8 cellular contexts compared by ENCODE assay signal in genomic region chr4:1247811-1248261, GRCh38. TPM values are rescaled to one million over a fixed set of nuclear protein-coding genes. Genes with fewer than 3 reads are reported as not detected.
A peak's percentile ranks its signal among the peaks of the same experiment; 100 is the strongest.
DNase-seq lines count a peak whose midpoint lies in the region; ATAC-seq and TF ChIP-seq lines count a peak whose summit lies in the region.

No MANE protein-coding gene starts in this region.

- ATAC-seq in GM18517 (IDR thresholded peaks at IDR 0.05; ENCODE audit: unreplicated experiment), result peak; percentile 14
- ATAC-seq in HG02973 (IDR thresholded peaks at IDR 0.05; ENCODE audit: unreplicated experiment), result peak; percentile 13
- ATAC-seq in activated CD8-positive, alpha-beta T cell treated with anti-CD3 and anti-CD28 coated beads, Interleukin-2, amount 10 ng/mL, durations not matched to agents 7 days and 5 days, result peak; percentile 49
- no peak for ATAC-seq in HG03135 (IDR thresholded peaks at IDR 0.05; ENCODE audit: unreplicated experiment)

- peak overlapping the region; percentile 74 to 96 for H3K4me3 ChIP-seq in right atrium auricular region
- peak overlapping the region; percentile 80 to 81 (median 81) for H3K4me3 ChIP-seq in skeletal muscle tissue (ENCODE audit: low read length in 3 of 3)

- no peaks in the 10 kb centered on the region for H3K27me3 Mint-ChIP-seq in activated CD8-positive, alpha-beta T cell treated with anti-CD3 and anti-CD28 coated beads, Interleukin-2, amount 10 ng/mL, durations not matched to agents 7 days and 5 days (ENCODE audit: low read depth)

- no peaks in the 10 kb centered on the region for H3K36me3 ChIP-seq in right atrium auricular region
- peaks cover 4 to 9% (median 6%) of the 10 kb centered on the region in 3 donors for H3K36me3 ChIP-seq in skeletal muscle tissue (ENCODE audit: control insufficient read depth in 3 of 3, insufficient read depth in 3 of 3, low read length in 3 of 3)

- H3K4me1 ChIP-seq in right atrium auricular region (peaks cover 0 to 67% of the 10 kb centered on the region in 2 donors), skeletal muscle tissue (ENCODE audit: control insufficient read depth in 3 of 3, insufficient read depth in 3 of 3, low read length in 3 of 3) (peaks cover 67 to 78% (median 70%) of the 10 kb centered on the region in 3 donors)

- H3K4me1 Mint-ChIP-seq in activated CD8-positive, alpha-beta T cell treated with anti-CD3 and anti-CD28 coated beads, Interleukin-2, amount 10 ng/mL, durations not matched to agents 7 days and 5 days (ENCODE audit: low read depth), result peaks cover 63% of the 10 kb centered on the region

- H3K9me3 Mint-ChIP-seq in activated CD8-positive, alpha-beta T cell treated with anti-CD3 and anti-CD28 coated beads, Interleukin-2, amount 10 ng/mL, durations not matched to agents 7 days and 5 days (ENCODE audit: insufficient read depth), result peaks cover 4% of the 10 kb centered on the region

- peak overlapping the region; percentile 95 for H3K27ac Mint-ChIP-seq in activated CD8-positive, alpha-beta T cell treated with anti-CD3 and anti-CD28 coated beads, Interleukin-2, amount 10 ng/mL, durations not matched to agents 7 days and 5 days

- H3K27me3 ChIP-seq in right atrium auricular region, result no peaks in the 10 kb centered on the region
- no peaks in the 10 kb centered on the region for H3K27me3 ChIP-seq in skeletal muscle tissue (ENCODE audit: control insufficient read depth in 3 of 3, insufficient read depth in 3 of 3, low read length in 3 of 3)

- H3K9ac ChIP-seq in skeletal muscle tissue (ENCODE audit: low read depth in 1 of 3, low read length in 3 of 3), result peak overlapping the region; percentile 87 to 93 (median 87)

- CTCF ChIA-PET in activated CD8-positive, alpha-beta T cell treated with anti-CD3 and anti-CD28 coated beads, Interleukin-2, amount 10 ng/mL, durations not matched to agents 7 days and 5 days (lab: Charles Lee), result interaction anchor here (0.7 to 4.8 kb wide), 10 partner anchors 20 to 117 kb away, joined by 3 to 57 read pairs (median 4); partner anchors contain the start of gene MAEA

- peak overlapping the region; percentile 92 to 98 for H3K27ac ChIP-seq in right atrium auricular region
- H3K27ac ChIP-seq in skeletal muscle tissue (ENCODE audit: low read depth, low read length), result peak overlapping the region; percentile 84

- H3K4me3 Mint-ChIP-seq in activated CD8-positive, alpha-beta T cell treated with anti-CD3 and anti-CD28 coated beads, Interleukin-2, amount 10 ng/mL, durations not matched to agents 7 days and 5 days, result peak overlapping the region; percentile 88

- no peak for DNase-seq in activated CD8-positive, alpha-beta T cell treated with anti-CD3 and anti-CD28 coated beads, Interleukin-2, amount 10 ng/mL, durations not matched to agents 7 days and 5 days
- DNase-seq in right atrium auricular region (ENCODE audit: low spot score) (peak; percentile 59), NCI-H748 treated with DMSO at 0.1 percent for 48 hours (lab: John Stamatoyannopoulos, UW) (no peak), H4 (ENCODE audit: low spot score) (no peak)

- H3K36me3 Mint-ChIP-seq in activated CD8-positive, alpha-beta T cell treated with anti-CD3 and anti-CD28 coated beads, Interleukin-2, amount 10 ng/mL, durations not matched to agents 7 days and 5 days (ENCODE audit: low read depth), result peaks cover 47% of the 10 kb centered on the region

- no peaks in the 10 kb centered on the region for H3K9me3 ChIP-seq in right atrium auricular region
- no peaks in the 10 kb centered on the region for H3K9me3 ChIP-seq in skeletal muscle tissue (ENCODE audit: control insufficient read depth in 3 of 3, low read length in 3 of 3)

- TF ChIP-seq CTCF in right atrium auricular region (IDR thresholded peaks at IDR 0.05), result no peak

- POLR2A ChIA-PET in activated CD8-positive, alpha-beta T cell treated with anti-CD3 and anti-CD28 coated beads, Interleukin-2, amount 10 ng/mL, durations not matched to agents 7 days and 5 days (lab: Charles Lee), result interaction anchor here (0.7 to 5.9 kb wide), 9 partner anchors 9 to 115 kb away, joined by 3 to 123 read pairs (median 9); partner anchors contain the start of genes MAEA and UVSSA

RNA-seq across cellular contexts. Expression of gene CTBP1, which starts 1.1 kb away (rescaled TPM):
- 100 to 1,000 TPM; 214 to 217 TPM for total RNA-seq in activated CD8-positive, alpha-beta T cell treated with anti-CD3 and anti-CD28 coated beads, Interleukin-2, amount 10 ng/mL, durations not matched to agents 7 days and 5 days
- total RNA-seq in right atrium auricular region, result 100 to 1,000 TPM; 104 to 140 TPM
- total RNA-seq in skeletal muscle tissue, result 109 TPM
- 81.0 and 106 TPM in 2 replicates for total RNA-seq in H4 (2014; rRNA removed; shearing (Covaris generic))

RNA-seq across cellular contexts. Expression of gene MAEA, which starts 41.9 kb away (rescaled TPM):
- total RNA-seq in activated CD8-positive, alpha-beta T cell treated with anti-CD3 and anti-CD28 coated beads, Interleukin-2, amount 10 ng/mL, durations not matched to agents 7 days and 5 days, result 10 to 100 TPM; 60.3 to 65.1 TPM
- total RNA-seq in right atrium auricular region, result 10 to 100 TPM; 46.0 to 51.7 TPM
- total RNA-seq in skeletal muscle tissue, result 24.5 TPM
- total RNA-seq in H4 (2014; rRNA removed; shearing (Covaris generic)), result 54.3 and 69.4 TPM in 2 replicates
